8 cellular contexts compared by ENCODE assay signal in genomic region chr3:122513386-122514122, GRCh38. TPM values are rescaled to one million over a fixed set of nuclear protein-coding genes. Genes with fewer than 3 reads are reported as not detected.
A peak's percentile ranks its signal among the peaks of the same experiment; 100 is the strongest.
DNase-seq lines count a peak whose midpoint lies in the region; FAIRE-seq and TF ChIP-seq lines count a peak whose summit lies in the region.

No MANE protein-coding gene starts in this region.

- peak overlapping the region; percentile 97 for H4K91ac ChIP-seq in trophoblast cell (ENCODE audit: low read depth, low read length)

- peak overlapping the region; percentile 72 for H3K4ac ChIP-seq in trophoblast cell (ENCODE audit: low read depth, low read length)

- H3K27ac ChIP-seq in PC-9 (peak overlapping the region; percentile 81), trophoblast cell (ENCODE audit: low read depth, low read length) (peak overlapping the region; percentile 97)

- H2AFZ ChIP-seq in PC-9: peak overlapping the region; percentile 47; the same call in 1 of the 2 replicates
- no peak overlapping the region for H2AFZ ChIP-seq in trophoblast cell (ENCODE audit: insufficient read depth, low read length, poor library complexity)

- H4K8ac ChIP-seq in trophoblast cell (ENCODE audit: low read depth, low read length): peak overlapping the region; percentile 94

- peak overlapping the region; percentile 99 for H3K14ac ChIP-seq in trophoblast cell (ENCODE audit: low read length)

- peak overlapping the region; percentile 95 for H2BK5ac ChIP-seq in trophoblast cell (ENCODE audit: low read depth, low read length, poor library complexity)

- no peak overlapping the region for H4K12ac ChIP-seq in trophoblast cell (ENCODE audit: low read depth, low read length)

- DNase-seq in GM12891 (ENCODE audit: insufficient read length, low spot score): no peak
- DNase-seq in PC-9: peak in 1 of 2 experiments; percentile 69
- DNase-seq in erythroblast (lab: John Stamatoyannopoulos, UW): peak; percentile 50 to 66
- DNase-seq in trophoblast cell: peak; percentile 51 to 76
- DNase-seq in NCI-H187 treated with DMSO at 0.1 percent for 48 hours (lab: John Stamatoyannopoulos, UW): no peak
- DNase-seq in DMS114 treated with DMSO at 0.1 percent for 48 hours (lab: John Stamatoyannopoulos, UW; ENCODE audit: unreplicated experiment): no peak
- DNase-seq in AG20443 (ENCODE audit: low spot score): no peak
- no peak for DNase-seq in stimulated activated CD4-positive, alpha-beta T cell treated with anti-CD3 and anti-CD28 coated beads, Interleukin-12 subunit alpha, Interleukin-12 subunit beta, amount 100 ng/mL, for 4 hours

- no CpG with 5 or more reads among the region's 19 CpGs for WGBS in trophoblast cell (ENCODE audit: extremely low coverage, insufficient coverage, insufficient read length)

- H3K4me2 ChIP-seq in PC-9 (peak overlapping the region; percentile 84), trophoblast cell (ENCODE audit: low read length) (peak overlapping the region; percentile 84)

- CTCF ChIA-PET in PC-9 (lab: Charles Lee): interaction anchor here (0.5 kb wide), 1 partner anchor 52 kb away, joined by 5 read pairs; no protein-coding TSS in a partner anchor

- H3K27me3 ChIP-seq in PC-9 (ENCODE audit: insufficient read depth, low read depth): no peaks in the 10 kb centered on the region
- no peaks in the 10 kb centered on the region for H3K27me3 ChIP-seq in trophoblast cell (ENCODE audit: insufficient read depth, low read length)

- TF ChIP-seq CTCF in PC-9 (conservative IDR thresholded peaks at IDR 0.05): no peak

- peak overlapping the region; percentile 62 for H3K4me3 ChIP-seq in PC-9
- peak overlapping the region; percentile 93 for H3K4me3 ChIP-seq in trophoblast cell (ENCODE audit: low read depth, low read length)

- peaks cover 11% of the 10 kb centered on the region for H3K79me1 ChIP-seq in trophoblast cell (ENCODE audit: low read length)

- H3K9ac ChIP-seq in trophoblast cell (ENCODE audit: low read length): peak overlapping the region; percentile 74

- TF ChIP-seq POLR2A in GM12891 (IDR thresholded peaks at IDR 0.05; ENCODE audit: low read depth, low read length) (peak; percentile 27; the same call in 1 of the 2 replicates), erythroblast (IDR thresholded peaks at IDR 0.05; ENCODE audit: low read length) (no peak)

- intact Hi-C loops in PC-9 (cut with micrococcal nuclease; ENCODE audit: unreplicated experiment): loop anchor here (1.0 kb wide), 2 partner anchors 21 to 97 kb away; partner anchors contain the start of gene WDR5B

- no peak for FAIRE-seq in GM12891 (lab: Jason Lieb, UNC)

- H3K9me2 ChIP-seq in PC-9 (ENCODE audit: insufficient read depth): no peaks in the 10 kb centered on the region

- H3F3A ChIP-seq in PC-9 (ENCODE audit: insufficient read depth, low read depth): peaks cover 9% of the 10 kb centered on the region

- no peak overlapping the region for H2AK5ac ChIP-seq in trophoblast cell (ENCODE audit: low read length)

- peaks cover 41% of the 10 kb centered on the region for H4K20me1 ChIP-seq in PC-9 (ENCODE audit: insufficient read depth)

- H3K36me3 ChIP-seq in PC-9 (ENCODE audit: low read depth): peaks cover 14% of the 10 kb centered on the region; the same call in 1 of the 2 replicates
- no peaks in the 10 kb centered on the region for H3K36me3 ChIP-seq in trophoblast cell (ENCODE audit: control insufficient read depth in 1 of 2, insufficient read depth in 2 of 2, low read length in 2 of 2)

- H3K9me3 ChIP-seq in PC-9 (ENCODE audit: insufficient read depth, low read depth): no peaks in the 10 kb centered on the region
- H3K9me3 ChIP-seq in trophoblast cell (ENCODE audit: insufficient read depth, low read depth, low read length): no peaks in the 10 kb centered on the region

- peak overlapping the region; percentile 77 for H3K18ac ChIP-seq in trophoblast cell (ENCODE audit: low read length)

- H2BK12ac ChIP-seq in trophoblast cell (ENCODE audit: low read length): no peak overlapping the region

- TSS peak; percentile 45 for BruUV-seq in PC-9 (replicated peaks; lab: Mats Ljungman, UMichigan)

- H2BK120ac ChIP-seq in trophoblast cell (ENCODE audit: insufficient read depth, low read length, poor library complexity): peak overlapping the region; percentile 79

- peaks cover 56% of the 10 kb centered on the region for H3K79me2 ChIP-seq in PC-9 (ENCODE audit: low read depth)
- H3K79me2 ChIP-seq in trophoblast cell (ENCODE audit: control insufficient read depth, insufficient read depth, low read length, poor library complexity): peaks cover 17% of the 10 kb centered on the region

- POLR2A ChIA-PET in PC-9 (lab: Charles Lee; ENCODE audit: unreplicated experiment): interaction anchor here (0.7 to 1.0 kb wide), 2 partner anchors 21 to 29 kb away, joined by 3 to 9 read pairs; no protein-coding TSS in a partner anchor

- H3K4me1 ChIP-seq in PC-9 (replicated peaks; ENCODE audit: insufficient read depth) (peaks cover 26% of the 10 kb centered on the region), trophoblast cell (ENCODE audit: control insufficient read depth in 1 of 2, insufficient read depth in 2 of 2, low read length in 2 of 2) (peaks cover 8 to 10% of the 10 kb centered on the region in 2 experiments)

- H3K23ac ChIP-seq in trophoblast cell (ENCODE audit: low read length): no peak overlapping the region

TF ChIP-seq in GM12891, 5 proteins besides CTCF, POLR2A, EP300 and RAD21:
- TF ChIP-seq POU2F2 (IDR thresholded peaks at IDR 0.05; ENCODE audit: low read depth, low read length) (no peak), POLR2AphosphoS5 (IDR thresholded peaks at IDR 0.05; ENCODE audit: low read depth, low read length) (no peak), PAX5 (IDR thresholded peaks at IDR 0.05; ENCODE audit: insufficient read depth, low read length, severe bottlenecking) (no peak), SPI1 (IDR thresholded peaks at IDR 0.05; ENCODE audit: low read depth, low read length) (no peak), TAF1 (IDR thresholded peaks at IDR 0.05; ENCODE audit: low read depth, low read length) (no peak)

RNA-seq across cellular contexts. Expression of gene KPNA1, which starts 1.2 kb away (rescaled TPM):
- polyA plus RNA-seq in GM12891 (2012; ENCODE audit: low read depth, missing spikeins): 15.7 TPM
- total RNA-seq in PC-9 (2021): 78.2 and 89.2 TPM in 2 replicates
- 53.7 and 54.8 TPM in 2 replicates for polyA plus RNA-seq in trophoblast cell (2013)

RNA-seq across cellular contexts. Expression of gene PARP9, which starts 50.5 kb away (rescaled TPM):
- 17.6 TPM for polyA plus RNA-seq in GM12891 (2012; ENCODE audit: low read depth, missing spikeins)
- 15.0 and 21.1 TPM in 2 replicates for total RNA-seq in PC-9 (2021)
- polyA plus RNA-seq in trophoblast cell (2013): 1.2 TPM in 2 replicates

RNA-seq across cellular contexts. Expression of gene DTX3L, which starts 50.6 kb away (rescaled TPM):
- polyA plus RNA-seq in GM12891 (2012; ENCODE audit: low read depth, missing spikeins): 7.3 TPM
- total RNA-seq in PC-9 (2021): 30.0 and 41.7 TPM in 2 replicates
- 2.6 and 2.8 TPM in 2 replicates for polyA plus RNA-seq in trophoblast cell (2013)

Comparison
In these comparisons a context has a peak if more than half of its experiments do, and no peak if none do; other contexts are left out.
1. DNase-seq: peak in erythroblast (2 of 2) and trophoblast cell (2 of 2); none in GM12891 (single experiment), NCI-H187 treated with DMSO at 0.1 percent for 48 hours (single experiment), DMS114 treated with DMSO at 0.1 percent for 48 hours (single experiment), AG20443 (single experiment) and stimulated activated CD4-positive, alpha-beta T cell treated with anti-CD3 and anti-CD28 coated beads, Interleukin-12 subunit alpha, Interleukin-12 subunit beta, amount 100 ng/mL, for 4 hours (single experiment).